ENCODE assay signal across 27 cellular contexts in the genomic region with DNA sequence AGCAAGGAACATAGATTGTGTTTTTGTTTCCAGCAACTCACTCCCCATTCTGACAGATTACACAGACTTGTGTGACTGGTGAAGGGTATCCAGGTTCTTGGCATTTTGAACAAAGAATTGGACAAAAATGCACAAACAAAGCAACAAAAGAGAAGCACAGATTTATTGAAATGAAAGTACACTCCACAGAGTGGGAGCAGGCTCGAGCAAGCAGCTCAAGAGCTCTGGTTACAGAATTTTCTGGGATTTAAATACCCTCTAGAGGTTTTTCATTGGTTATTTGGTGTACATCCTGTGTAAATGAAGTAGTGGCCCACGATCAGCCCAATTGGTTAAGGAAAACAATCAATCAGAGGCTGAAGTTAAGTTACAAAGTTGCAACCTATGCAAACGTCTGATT.
DNase-seq lines count a peak whose midpoint lies in the region; TF ChIP-seq lines count a peak whose summit lies in the region.
"Had no signal": no experiment of that assay in that cellular context is flagged by ENCODE, and none has a peak within 500 bp of the region (broad histone marks: within the 10 kb centered on the region; RNA-seq: fewer than 3 reads in every experiment).

No MANE protein-coding gene starts in this region.

- H3K27me3 Mint-ChIP-seq in nephron (ENCODE audit: low read depth): no peaks in the 10 kb centered on the region

- H3K9me3 ChIP-seq in HUES6 (ENCODE audit: control insufficient read depth, insufficient read depth, low read depth, low read length) (peaks cover 16% of the 10 kb centered on the region), testis (no peaks in the 10 kb centered on the region), MG63 (no peaks in the 10 kb centered on the region; the same call in 1 of the 2 replicates)
- H3K9me3 ChIP-seq: neutrophil, Peyer's patch, suprapubic skin had no signal

- H3K4me1 ChIP-seq in HUES6 (ENCODE audit: control insufficient read depth, insufficient read depth, low read length) (peaks cover 20% of the 10 kb centered on the region), testis (peaks cover 28% of the 10 kb centered on the region)

- H3K4me3 ChIP-seq in HUES6 (ENCODE audit: low read depth, low read length): no peak overlapping the region
- H3K4me3 ChIP-seq in coronary artery: peak overlapping the region; percentile 61
- H3K4me3 ChIP-seq in testis: no peak overlapping the region
- no peak overlapping the region for H3K4me3 ChIP-seq in MG63
- H3K4me3 ChIP-seq: adrenal gland, BLaER1, Peyer's patch, psoas muscle, suprapubic skin had no signal

- WGBS in testis, 2 donors: 54 to 64% methylated on average over 3 of the region's 3 CpGs

- no peak overlapping the region for H3K9ac ChIP-seq in HUES6 (ENCODE audit: low read length)
- H3K9ac ChIP-seq: BLaER1 had no signal

- H3K36me3 ChIP-seq in HUES6 (ENCODE audit: control insufficient read depth, insufficient read depth, low read length) (no peaks in the 10 kb centered on the region), testis (ENCODE audit: low read depth, missing control alignments) (no peaks in the 10 kb centered on the region), MG63 (no peaks in the 10 kb centered on the region)
- H3K36me3 ChIP-seq: adrenal gland, BLaER1, brain microvascular endothelial cell, neutrophil, Peyer's patch, suprapubic skin had no signal

- H3K36me3 Mint-ChIP-seq in nephron (ENCODE audit: low read depth): no peaks in the 10 kb centered on the region
- H3K36me3 Mint-ChIP-seq: stimulated activated memory B cell treated with anti-CD40 and anti-IgM and Interleukin-4, amounts not matched to agents 10 μg/mL and 1 μg/mL and 100 μg/mL, for 72 hours had no signal

- H3K4me3 Mint-ChIP-seq in nephron: no peak overlapping the region
- H3K4me3 Mint-ChIP-seq: activated CD8-positive, alpha-beta T cell treated with anti-CD3 and anti-CD28 coated beads for 36 hours; activated T-helper 1 cell treated with anti-CD3 and anti-CD28 coated beads, Interleukin-12 subunit alpha, Interleukin-12 subunit beta, Interleukin-2, Interleukin-4 antibody, amounts not matched to agents 30 ng/mL and 10 ng/mL and 1 ng/mL, durations not matched to agents 14 hours and 24 hours and 36 hours; memory B cell; stimulated activated memory B cell treated with anti-CD40 and anti-IgM and Interleukin-4, amounts not matched to agents 10 μg/mL and 1 μg/mL and 100 μg/mL, for 72 hours; T-helper 2 cell treated with Interferon-gamma antibody and Interleukin-4, amounts not matched to agents 5 μg/mL and 100 μg/mL, for 36 hours had no signal

- peaks cover 12% of the 10 kb centered on the region for H3K9me3 Mint-ChIP-seq in nephron
- H3K9me3 Mint-ChIP-seq: activated CD8-positive, alpha-beta T cell treated with anti-CD3 and anti-CD28 coated beads for 36 hours; activated T-helper 1 cell treated with anti-CD3 and anti-CD28 coated beads, Interleukin-12 subunit alpha, Interleukin-12 subunit beta, Interleukin-2, Interleukin-4 antibody, amounts not matched to agents 30 ng/mL and 10 ng/mL and 1 ng/mL, durations not matched to agents 14 hours and 24 hours and 36 hours had no signal

- H3K27ac Mint-ChIP-seq in nephron: peak overlapping the region; percentile 63 to 88 (median 75)
- H3K27ac Mint-ChIP-seq: activated CD8-positive, alpha-beta T cell treated with anti-CD3 and anti-CD28 coated beads for 36 hours; activated T-helper 1 cell treated with anti-CD3 and anti-CD28 coated beads, Interleukin-12 subunit alpha, Interleukin-12 subunit beta, Interleukin-2, Interleukin-4 antibody, amounts not matched to agents 30 ng/mL and 10 ng/mL and 1 ng/mL, durations not matched to agents 14 hours and 24 hours and 36 hours; memory B cell; stimulated activated memory B cell treated with anti-CD40 and anti-IgM and Interleukin-4, amounts not matched to agents 10 μg/mL and 1 μg/mL and 100 μg/mL, for 72 hours; T-helper 2 cell treated with Interferon-gamma antibody and Interleukin-4, amounts not matched to agents 5 μg/mL and 100 μg/mL, for 36 hours had no signal

- no peak for DNase-seq in coronary artery (ENCODE audit: low spot score)
- DNase-seq in testis: no peak
- DNase-seq in SW480 (ENCODE audit: low spot score): no peak
- DNase-seq in MG63: no peak
- no peak for DNase-seq in NCI-H2107 (lab: John Stamatoyannopoulos, UW)
- DNase-seq: activated CD8-positive, alpha-beta memory T cell treated with anti-CD3 and anti-CD28 coated beads, Interleukin-2, amount 50 U/mL, for 48 hours; activated CD8-positive, alpha-beta T cell treated with anti-CD3 and anti-CD28 coated beads for 36 hours; activated naive CD4-positive, alpha-beta T cell treated with Interleukin-2 at 50 U/mL for 16 hours; adrenal gland; brain microvascular endothelial cell; cerebellar nuclear complex; DMS153; Karpas-422; NCI-H1436 treated with DMSO at 0.1 percent for 48 hours; NCI-H2081 treated with DMSO at 0.1 percent for 48 hours; NCI-H82; Peyer's patch; psoas muscle had no signal

- TF ChIP-seq POLR2A in testis (IDR thresholded peaks at IDR 0.05): no peak

- H3K4me1 Mint-ChIP-seq in nephron: peaks cover 26% of the 10 kb centered on the region

- intact Hi-C loops in testis (cut with DNase I; ENCODE audit: low total_unique reads): no loop called here

- 0 out of 2 replicates have a peak overlapping the region, but pooled peaks have one; percentile 15 for H3K27ac ChIP-seq in HUES6 (ENCODE audit: low read depth, low read length)
- H3K27ac ChIP-seq in coronary artery: peak overlapping the region in 1 of 2 donors; percentile 61
- peak overlapping the region; percentile 12 to 56 for H3K27ac ChIP-seq in testis
- H3K27ac ChIP-seq: BLaER1, brain microvascular endothelial cell, neutrophil, psoas muscle, suprapubic skin had no signal

- no peaks in the 10 kb centered on the region for H3K27me3 ChIP-seq in HUES6 (ENCODE audit: control insufficient read depth, insufficient read depth, low read length)
- H3K27me3 ChIP-seq in testis: no peaks in the 10 kb centered on the region
- no peaks in the 10 kb centered on the region for H3K27me3 ChIP-seq in MG63
- H3K27me3 ChIP-seq: adrenal gland, BLaER1, brain microvascular endothelial cell, neutrophil, Peyer's patch, suprapubic skin had no signal

- TF ChIP-seq CTCF in coronary artery (IDR thresholded peaks at IDR 0.05): no peak
- TF ChIP-seq CTCF in nephron (IDR thresholded peaks at IDR 0.05; ENCODE audit: unreplicated experiment in 3 of 3): no peak
- no peak for TF ChIP-seq CTCF in testis (IDR thresholded peaks at IDR 0.05)
